ENCODE assay signal across 1 cellular context in the genomic region with DNA sequence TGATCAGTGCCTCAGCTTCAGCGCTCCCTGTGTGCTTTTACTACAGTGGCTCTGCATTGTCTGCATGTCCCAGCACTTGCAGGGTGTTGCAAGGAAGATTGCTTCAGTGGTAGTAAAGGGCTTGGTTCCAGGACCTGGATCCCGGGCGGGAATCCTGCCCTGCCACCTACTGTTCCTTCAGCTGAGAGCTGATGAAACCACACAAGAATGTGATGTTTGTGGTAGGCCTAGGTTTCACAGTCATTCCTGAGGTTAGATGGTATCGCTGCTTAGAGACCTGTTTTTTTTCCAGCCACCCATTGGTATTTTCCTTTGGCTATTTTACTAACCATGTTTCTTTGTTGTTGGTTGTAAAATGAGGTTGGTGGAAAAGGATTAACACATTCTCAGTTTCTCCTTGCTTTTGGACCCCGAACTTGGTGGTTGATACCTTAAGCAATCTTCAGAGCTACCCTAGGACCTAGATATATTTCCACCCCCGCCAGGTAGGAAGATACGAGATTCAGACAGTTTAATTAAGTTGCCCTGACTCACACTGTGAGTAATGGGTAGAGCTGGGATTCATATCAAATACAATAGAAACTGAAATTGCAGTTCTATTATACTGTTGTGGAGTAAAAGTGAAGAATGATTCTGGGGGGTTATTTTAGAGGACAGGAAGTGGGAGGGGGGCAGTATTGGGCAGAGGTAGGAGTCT.
TF ChIP-seq lines count a peak whose summit lies in the region.

No MANE protein-coding gene starts in this region.

TF ChIP-seq in HepG2, 621 proteins besides CTCF, POLR2A, EP300 and RAD21 (continued from another document):
- TF ChIP-seq ZNF354B (CRISPR knock-in tag; IDR thresholded peaks at IDR 0.05) (no peak), GATAD1 (CRISPR knock-in tag; IDR thresholded peaks at IDR 0.05) (no peak), PHF8 (CRISPR knock-in tag; IDR thresholded peaks at IDR 0.05) (no peak), ZNF878 (CRISPR knock-in tag; IDR thresholded peaks at IDR 0.05) (no peak), ZFP90 (CRISPR knock-in tag; IDR thresholded peaks at IDR 0.05; ENCODE audit: borderline replicate concordance) (no peak), ZNF550 (CRISPR knock-in tag; IDR thresholded peaks at IDR 0.05; ENCODE audit: borderline replicate concordance) (no peak), ZBTB42 (CRISPR knock-in tag; IDR thresholded peaks at IDR 0.05) (no peak), GABPB1 (CRISPR knock-in tag; IDR thresholded peaks at IDR 0.05) (no peak)
- TF ChIP-seq, protein P1, sequence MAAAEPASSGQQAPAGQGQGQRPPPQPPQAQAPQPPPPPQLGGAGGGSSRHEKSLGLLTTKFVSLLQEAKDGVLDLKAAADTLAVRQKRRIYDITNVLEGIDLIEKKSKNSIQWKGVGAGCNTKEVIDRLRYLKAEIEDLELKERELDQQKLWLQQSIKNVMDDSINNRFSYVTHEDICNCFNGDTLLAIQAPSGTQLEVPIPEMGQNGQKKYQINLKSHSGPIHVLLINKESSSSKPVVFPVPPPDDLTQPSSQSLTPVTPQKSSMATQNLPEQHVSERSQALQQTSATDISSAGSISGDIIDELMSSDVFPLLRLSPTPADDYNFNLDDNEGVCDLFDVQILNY (CRISPR knock-in tag; conservative IDR thresholded peaks at IDR 0.05), result no peak
- TF ChIP-seq, protein P2, sequence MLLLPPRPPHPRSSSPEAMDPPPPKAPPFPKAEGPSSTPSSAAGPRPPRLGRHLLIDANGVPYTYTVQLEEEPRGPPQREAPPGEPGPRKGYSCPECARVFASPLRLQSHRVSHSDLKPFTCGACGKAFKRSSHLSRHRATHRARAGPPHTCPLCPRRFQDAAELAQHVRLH (CRISPR knock-in tag; IDR thresholded peaks at IDR 0.05; ENCODE audit: borderline replicate concordance, low read depth), result 0 out of 2 replicates have a peak, but pooled peaks have one; percentile 24
- TF ChIP-seq, protein P3, sequence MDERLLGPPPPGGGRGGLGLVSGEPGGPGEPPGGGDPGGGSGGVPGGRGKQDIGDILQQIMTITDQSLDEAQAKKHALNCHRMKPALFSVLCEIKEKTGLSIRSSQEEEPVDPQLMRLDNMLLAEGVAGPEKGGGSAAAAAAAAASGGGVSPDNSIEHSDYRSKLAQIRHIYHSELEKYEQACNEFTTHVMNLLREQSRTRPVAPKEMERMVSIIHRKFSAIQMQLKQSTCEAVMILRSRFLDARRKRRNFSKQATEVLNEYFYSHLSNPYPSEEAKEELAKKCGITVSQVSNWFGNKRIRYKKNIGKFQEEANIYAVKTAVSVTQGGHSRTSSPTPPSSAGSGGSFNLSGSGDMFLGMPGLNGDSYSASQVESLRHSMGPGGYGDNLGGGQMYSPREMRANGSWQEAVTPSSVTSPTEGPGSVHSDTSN (CRISPR knock-in tag; IDR thresholded peaks at IDR 0.05), result no peak
